In the genomic region with DNA sequence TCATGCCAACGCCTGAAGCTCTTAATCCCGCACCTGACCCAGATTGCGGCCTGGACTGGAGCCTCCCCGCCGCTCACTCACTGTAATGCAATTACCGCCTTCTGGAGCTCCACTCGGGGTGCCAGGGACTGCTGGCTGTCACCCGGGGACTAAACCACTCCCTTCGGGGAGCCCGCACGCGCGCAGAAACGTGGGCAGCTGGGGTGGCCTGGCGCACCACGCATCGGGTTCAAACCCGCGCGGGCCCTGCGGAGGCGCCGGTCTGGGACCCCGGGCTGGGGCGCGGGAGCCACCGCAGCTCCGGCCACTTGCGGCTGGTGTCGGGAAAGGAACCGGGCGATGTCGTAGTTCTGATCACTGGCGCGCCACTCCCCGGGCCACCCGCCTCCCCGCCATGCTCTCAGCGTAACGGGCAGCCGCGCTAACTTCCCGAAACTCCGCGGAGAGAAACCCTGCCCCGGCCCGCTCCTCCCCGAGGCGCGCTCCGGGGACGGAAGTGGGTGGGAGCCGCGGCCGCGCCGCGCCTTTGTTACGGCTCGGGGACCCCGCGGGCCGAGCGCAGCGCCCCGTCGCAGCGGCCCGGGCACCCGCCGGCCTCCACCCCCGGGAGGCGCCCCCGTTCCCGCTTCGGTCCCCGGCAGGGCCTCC, we compare ENCODE assay signal across 1 cellular context.
TF ChIP-seq lines count a peak whose summit lies in the region.

No MANE protein-coding gene starts in this region.

TF ChIP-seq in HepG2, 621 proteins besides CTCF, POLR2A, EP300 and RAD21 (continued from another document and continues in another):
- TF ChIP-seq, protein P1, sequence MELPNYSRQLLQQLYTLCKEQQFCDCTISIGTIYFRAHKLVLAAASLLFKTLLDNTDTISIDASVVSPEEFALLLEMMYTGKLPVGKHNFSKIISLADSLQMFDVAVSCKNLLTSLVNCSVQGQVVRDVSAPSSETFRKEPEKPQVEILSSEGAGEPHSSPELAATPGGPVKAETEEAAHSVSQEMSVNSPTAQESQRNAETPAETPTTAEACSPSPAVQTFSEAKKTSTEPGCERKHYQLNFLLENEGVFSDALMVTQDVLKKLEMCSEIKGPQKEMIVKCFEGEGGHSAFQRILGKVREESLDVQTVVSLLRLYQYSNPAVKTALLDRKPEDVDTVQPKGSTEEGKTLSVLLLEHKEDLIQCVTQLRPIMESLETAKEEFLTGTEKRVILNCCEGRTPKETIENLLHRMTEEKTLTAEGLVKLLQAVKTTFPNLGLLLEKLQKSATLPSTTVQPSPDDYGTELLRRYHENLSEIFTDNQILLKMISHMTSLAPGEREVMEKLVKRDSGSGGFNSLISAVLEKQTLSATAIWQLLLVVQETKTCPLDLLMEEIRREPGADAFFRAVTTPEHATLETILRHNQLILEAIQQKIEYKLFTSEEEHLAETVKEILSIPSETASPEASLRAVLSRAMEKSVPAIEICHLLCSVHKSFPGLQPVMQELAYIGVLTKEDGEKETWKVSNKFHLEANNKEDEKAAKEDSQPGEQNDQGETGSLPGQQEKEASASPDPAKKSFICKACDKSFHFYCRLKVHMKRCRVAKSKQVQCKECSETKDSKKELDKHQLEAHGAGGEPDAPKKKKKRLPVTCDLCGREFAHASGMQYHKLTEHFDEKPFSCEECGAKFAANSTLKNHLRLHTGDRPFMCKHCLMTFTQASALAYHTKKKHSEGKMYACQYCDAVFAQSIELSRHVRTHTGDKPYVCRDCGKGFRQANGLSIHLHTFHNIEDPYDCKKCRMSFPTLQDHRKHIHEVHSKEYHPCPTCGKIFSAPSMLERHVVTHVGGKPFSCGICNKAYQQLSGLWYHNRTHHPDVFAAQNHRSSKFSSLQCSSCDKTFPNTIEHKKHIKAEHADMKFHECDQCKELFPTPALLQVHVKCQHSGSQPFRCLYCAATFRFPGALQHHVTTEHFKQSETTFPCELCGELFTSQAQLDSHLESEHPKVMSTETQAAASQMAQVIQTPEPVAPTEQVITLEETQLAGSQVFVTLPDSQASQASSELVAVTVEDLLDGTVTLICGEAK (IDR thresholded peaks at IDR 0.05) = no peak
- TF ChIP-seq, protein P1 (CRISPR knock-in tag; IDR thresholded peaks at IDR 0.05) = no peak
- no peak for TF ChIP-seq ZBTB7B (CRISPR knock-in tag; IDR thresholded peaks at IDR 0.05)
- TF ChIP-seq ZFP36 (IDR thresholded peaks at IDR 0.05; ENCODE audit: borderline replicate concordance, low read depth, low read length, partially characterized antibody) = no peak
- 0 out of 2 replicates have a peak, but pooled peaks have one; percentile 22 for TF ChIP-seq ZNF780A (CRISPR knock-in tag; IDR thresholded peaks at IDR 0.05)
- 0 out of 2 replicates have a peak, but pooled peaks have one; percentile 70 for TF ChIP-seq ZNF619 (CRISPR knock-in tag; IDR thresholded peaks at IDR 0.05)
- TF ChIP-seq GTF2F1 (IDR thresholded peaks at IDR 0.05; ENCODE audit: low read length) = no peak
- TF ChIP-seq ZNF674 (CRISPR knock-in tag; IDR thresholded peaks at IDR 0.05; ENCODE audit: low read depth) = no peak
- TF ChIP-seq POLR2G (IDR thresholded peaks at IDR 0.05; ENCODE audit: low read depth, low read length) = 0 out of 2 replicates have a peak, but pooled peaks have one; percentile 22
- no peak for TF ChIP-seq IKZF1 (IDR thresholded peaks at IDR 0.05)
- no peak for TF ChIP-seq MBD4 (IDR thresholded peaks at IDR 0.05; ENCODE audit: borderline replicate concordance, low read length)
- no peak for TF ChIP-seq ELK4 (CRISPR knock-in tag; IDR thresholded peaks at IDR 0.05; ENCODE audit: borderline replicate concordance)
- TF ChIP-seq ASH2L (IDR thresholded peaks at IDR 0.05; ENCODE audit: insufficient read length, low read depth, low read length) = peak; percentile 46
- no peak for TF ChIP-seq ZNF136 (CRISPR knock-in tag; IDR thresholded peaks at IDR 0.05; ENCODE audit: low read depth)
- TF ChIP-seq ZNF878 (CRISPR knock-in tag; IDR thresholded peaks at IDR 0.05) = no peak
- TF ChIP-seq BRD4 (CRISPR knock-in tag; IDR thresholded peaks at IDR 0.05) = no peak; the same call in 1 of the 2 replicates
- TF ChIP-seq, protein P2, sequence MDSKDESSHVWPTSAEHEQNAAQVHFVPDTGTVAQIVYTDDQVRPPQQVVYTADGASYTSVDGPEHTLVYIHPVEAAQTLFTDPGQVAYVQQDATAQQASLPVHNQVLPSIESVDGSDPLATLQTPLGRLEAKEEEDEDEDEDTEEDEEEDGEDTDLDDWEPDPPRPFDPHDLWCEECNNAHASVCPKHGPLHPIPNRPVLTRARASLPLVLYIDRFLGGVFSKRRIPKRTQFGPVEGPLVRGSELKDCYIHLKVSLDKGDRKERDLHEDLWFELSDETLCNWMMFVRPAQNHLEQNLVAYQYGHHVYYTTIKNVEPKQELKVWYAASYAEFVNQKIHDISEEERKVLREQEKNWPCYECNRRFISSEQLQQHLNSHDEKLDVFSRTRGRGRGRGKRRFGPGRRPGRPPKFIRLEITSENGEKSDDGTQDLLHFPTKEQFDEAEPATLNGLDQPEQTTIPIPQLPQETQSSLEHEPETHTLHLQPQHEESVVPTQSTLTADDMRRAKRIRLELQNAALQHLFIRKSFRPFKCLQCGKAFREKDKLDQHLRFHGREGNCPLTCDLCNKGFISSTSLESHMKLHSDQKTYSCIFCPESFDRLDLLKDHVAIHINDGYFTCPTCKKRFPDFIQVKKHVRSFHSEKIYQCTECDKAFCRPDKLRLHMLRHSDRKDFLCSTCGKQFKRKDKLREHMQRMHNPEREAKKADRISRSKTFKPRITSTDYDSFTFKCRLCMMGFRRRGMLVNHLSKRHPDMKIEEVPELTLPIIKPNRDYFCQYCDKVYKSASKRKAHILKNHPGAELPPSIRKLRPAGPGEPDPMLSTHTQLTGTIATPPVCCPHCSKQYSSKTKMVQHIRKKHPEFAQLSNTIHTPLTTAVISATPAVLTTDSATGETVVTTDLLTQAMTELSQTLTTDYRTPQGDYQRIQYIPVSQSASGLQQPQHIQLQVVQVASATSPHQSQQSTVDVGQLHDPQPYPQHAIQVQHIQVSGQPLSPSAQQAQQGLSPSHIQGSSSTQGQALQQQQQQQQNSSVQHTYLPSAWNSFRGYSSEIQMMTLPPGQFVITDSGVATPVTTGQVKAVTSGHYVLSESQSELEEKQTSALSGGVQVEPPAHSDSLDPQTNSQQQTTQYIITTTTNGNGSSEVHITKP (CRISPR knock-in tag; IDR thresholded peaks at IDR 0.05; ENCODE audit: low read depth) = no peak
- TF ChIP-seq PRDM15 (CRISPR knock-in tag; IDR thresholded peaks at IDR 0.05) = no peak
- TF ChIP-seq NR2F2 (IDR thresholded peaks at IDR 0.05; ENCODE audit: borderline replicate concordance, low read depth) = no peak
- 0 out of 2 replicates have a peak, but pooled peaks have one; percentile 13 for TF ChIP-seq ZNF589 (CRISPR knock-in tag; conservative IDR thresholded peaks at IDR 0.05)
- no peak for TF ChIP-seq ZNF30 (CRISPR knock-in tag; IDR thresholded peaks at IDR 0.05)
- peak; percentile 60 for TF ChIP-seq HNRNPLL (IDR thresholded peaks at IDR 0.05; ENCODE audit: low read depth, low read length, poor library complexity, severe bottlenecking)
- TF ChIP-seq, protein P3, sequence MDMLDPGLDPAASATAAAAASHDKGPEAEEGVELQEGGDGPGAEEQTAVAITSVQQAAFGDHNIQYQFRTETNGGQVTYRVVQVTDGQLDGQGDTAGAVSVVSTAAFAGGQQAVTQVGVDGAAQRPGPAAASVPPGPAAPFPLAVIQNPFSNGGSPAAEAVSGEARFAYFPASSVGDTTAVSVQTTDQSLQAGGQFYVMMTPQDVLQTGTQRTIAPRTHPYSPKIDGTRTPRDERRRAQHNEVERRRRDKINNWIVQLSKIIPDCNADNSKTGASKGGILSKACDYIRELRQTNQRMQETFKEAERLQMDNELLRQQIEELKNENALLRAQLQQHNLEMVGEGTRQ (IDR thresholded peaks at IDR 0.05; ENCODE audit: low read depth, low read length) = no peak
- TF ChIP-seq, protein P3 (CRISPR knock-in tag; IDR thresholded peaks at IDR 0.05; ENCODE audit: borderline replicate concordance) = 0 out of 2 replicates have a peak, but pooled peaks have one; percentile 5
- TF ChIP-seq ZNF615 (CRISPR knock-in tag; IDR thresholded peaks at IDR 0.05; ENCODE audit: borderline replicate concordance) = no peak
- peak; percentile 39; the same call in 1 of the 2 replicates for TF ChIP-seq ZNF350 (CRISPR knock-in tag; IDR thresholded peaks at IDR 0.05; ENCODE audit: borderline replicate concordance, low read depth)
- no peak for TF ChIP-seq TRIM24 (CRISPR knock-in tag; IDR thresholded peaks at IDR 0.05)
- 0 out of 2 replicates have a peak, but pooled peaks have one; percentile 16 for TF ChIP-seq KMT2B (CRISPR knock-in tag; IDR thresholded peaks at IDR 0.05)
- TF ChIP-seq FOXO1 (CRISPR knock-in tag; IDR thresholded peaks at IDR 0.05) = no peak
- TF ChIP-seq, protein P4, sequence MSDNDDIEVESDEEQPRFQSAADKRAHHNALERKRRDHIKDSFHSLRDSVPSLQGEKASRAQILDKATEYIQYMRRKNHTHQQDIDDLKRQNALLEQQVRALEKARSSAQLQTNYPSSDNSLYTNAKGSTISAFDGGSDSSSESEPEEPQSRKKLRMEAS (IDR thresholded peaks at IDR 0.05) = 0 out of 2 replicates have a peak, but pooled peaks have one; percentile 20
- no peak for TF ChIP-seq ZNF841 (CRISPR knock-in tag; IDR thresholded peaks at IDR 0.05; ENCODE audit: borderline replicate concordance)
- TF ChIP-seq ZNF773 (CRISPR knock-in tag; IDR thresholded peaks at IDR 0.05; ENCODE audit: borderline replicate concordance) = peak; percentile 18; the same call in 1 of the 2 replicates
- TF ChIP-seq KDM3A (CRISPR knock-in tag; IDR thresholded peaks at IDR 0.05; ENCODE audit: low read depth) = no peak
